19 cellular contexts compared by ENCODE assay signal in genomic region chr17:33664116-33664840, GRCh38.
A peak's percentile ranks its signal among the peaks of the same experiment; 100 is the strongest.
DNase-seq lines count a peak whose midpoint lies in the region; ATAC-seq, FAIRE-seq and TF ChIP-seq lines count a peak whose summit lies in the region.
"Had no signal": no experiment of that assay in that cellular context is flagged by ENCODE, and none has a peak within 500 bp of the region (broad histone marks: within the 10 kb centered on the region; RNA-seq: fewer than 3 reads in every experiment).

No MANE protein-coding gene starts in this region.

- peak; percentile 67 for DNase-seq in G401 (ENCODE audit: low spot score)
- DNase-seq in GM12892 (ENCODE audit: insufficient read length), result no peak
- peak; percentile 39 for DNase-seq in cerebellum (ENCODE audit: low spot score)
- no peak for DNase-seq in stimulated activated CD4-positive, alpha-beta T cell treated with anti-CD3 and anti-CD28 coated beads, Interleukin-2, amount 100 ng/mL, for 24 hours
- no peak for DNase-seq in NCI-H748 treated with DMSO at 0.1 percent for 48 hours (lab: John Stamatoyannopoulos, UW)
- DNase-seq: CD4-positive, CD25-positive, alpha-beta regulatory T cell; CD8-positive, alpha-beta memory T cell; DMS 273 treated with DMSO at 0.1 percent for 48 hours; DMS79; EL; GF-D8; GM23248; H7; HCEC 1CT had no signal

- in situ Hi-C loops in G401 (cut with HindIII; ENCODE audit: low sequenced_read_pairs), result no loop called here

- ATAC-seq in SK-N-SH treated with all-trans-retinoic acid at 6 μM for 48 hours, result no peak

- TF ChIP-seq POLR2A in GM12892 (IDR thresholded peaks at IDR 0.05; ENCODE audit: low read depth, low read length), result no peak

- FAIRE-seq in GM12892 (lab: Jason Lieb, UNC), result peak; percentile 92
- FAIRE-seq: A204.1, D721Med, GM12891, H1 had no signal

TF ChIP-seq in SK-N-SH treated with all-trans-retinoic acid at 6 μM for 48 hours, 23 proteins besides CTCF, POLR2A, EP300 and RAD21:
- TF ChIP-seq ESRRG (CRISPR knock-in tag; IDR thresholded peaks at IDR 0.05) (no peak), ARNTL (CRISPR knock-in tag; IDR thresholded peaks at IDR 0.05; ENCODE audit: borderline replicate concordance, low read depth) (no peak), ZNF70 (CRISPR knock-in tag; IDR thresholded peaks at IDR 0.05) (no peak), CSRNP3 (CRISPR knock-in tag; IDR thresholded peaks at IDR 0.05) (no peak), GLIS3 (CRISPR knock-in tag; IDR thresholded peaks at IDR 0.05) (no peak), PATZ1 (CRISPR knock-in tag; IDR thresholded peaks at IDR 0.05; ENCODE audit: borderline replicate concordance) (no peak), ZNF565 (CRISPR knock-in tag; conservative IDR thresholded peaks at IDR 0.05; ENCODE audit: low read depth) (no peak), TSHZ2 (CRISPR knock-in tag; IDR thresholded peaks at IDR 0.05) (no peak)

Comparison
In these comparisons a context has a peak if more than half of its experiments do, and no peak if none do; other contexts are left out.
1. DNase-seq: peak in G401 (single experiment) and cerebellum (single experiment); none in GM12892 (single experiment), stimulated activated CD4-positive, alpha-beta T cell treated with anti-CD3 and anti-CD28 coated beads, Interleukin-2, amount 100 ng/mL, for 24 hours (0 of 2) and NCI-H748 treated with DMSO at 0.1 percent for 48 hours (single experiment).